ENCODE assay signal across 9 cellular contexts in the genomic region with DNA sequence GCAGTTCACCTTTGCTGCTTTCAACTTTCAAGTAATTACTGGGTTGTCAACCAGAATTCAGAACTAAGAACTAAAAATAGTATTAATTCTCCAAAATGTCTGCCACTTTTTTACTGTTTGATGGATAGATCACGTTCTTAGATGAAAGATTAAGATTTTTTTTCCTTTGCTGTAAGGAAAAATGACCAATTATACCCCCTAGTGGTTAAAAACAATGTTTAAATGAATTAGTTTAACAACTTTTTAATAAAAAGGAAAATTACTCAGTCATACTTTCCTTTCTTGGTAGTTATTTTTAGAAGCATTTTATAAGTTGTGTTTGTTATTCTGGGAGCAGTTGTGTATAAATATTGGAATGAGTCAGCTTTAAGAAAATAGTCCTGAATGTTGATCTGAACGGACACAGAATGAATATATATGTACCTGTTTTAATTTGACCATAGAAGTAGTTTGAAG. TPM values are rescaled to one million over a fixed set of nuclear protein-coding genes. Genes with fewer than 3 reads are reported as not detected.
DNase-seq lines count a peak whose midpoint lies in the region; ATAC-seq and TF ChIP-seq lines count a peak whose summit lies in the region.
"Had no signal": no experiment of that assay in that cellular context is flagged by ENCODE, and none has a peak within 500 bp of the region (broad histone marks: within the 10 kb centered on the region; RNA-seq: fewer than 3 reads in every experiment).

No MANE protein-coding gene starts in this region.

- no peaks in the 10 kb centered on the region for H3K36me3 ChIP-seq in aorta (ENCODE audit: control insufficient read depth in 1 of 2, insufficient read depth in 2 of 2, low read length in 1 of 2)

- no peak for ATAC-seq in T-cell (replicated peaks in 1 of 4)
- ATAC-seq in aorta (ENCODE audit: low FRiP score), result no peak
- no peak for ATAC-seq in HG03521 (IDR thresholded peaks at IDR 0.05; ENCODE audit: unreplicated experiment)

- H3K4me3 Mint-ChIP-seq in T-cell, result peak overlapping the region; percentile 13 to 98 (median 18)
- no peak overlapping the region for H3K4me3 Mint-ChIP-seq in glutamatergic neuron (ENCODE audit: unreplicated experiment)

- H3K36me3 Mint-ChIP-seq in T-cell (peaks cover 29% of the 10 kb centered on the region), glutamatergic neuron (ENCODE audit: unreplicated experiment) (peaks cover 22% of the 10 kb centered on the region)

- DNase-seq in GM03348 (ENCODE audit: low spot score) (peak; percentile 38), T-cell (no peak), glutamatergic neuron (no peak), aorta (no peak), occipital lobe (lab: John Stamatoyannopoulos, UW) (no peak), DMS53 treated with DMSO at 0.1 percent for 48 hours (lab: John Stamatoyannopoulos, UW; ENCODE audit: unreplicated experiment) (no peak)
- DNase-seq: lower lobe of right lung had no signal

- H3K9me3 ChIP-seq in aorta (ENCODE audit: control insufficient read depth, low read length), result no peaks in the 10 kb centered on the region

- H3K27me3 Mint-ChIP-seq in T-cell (no peaks in the 10 kb centered on the region), glutamatergic neuron (ENCODE audit: unreplicated experiment) (peaks cover 11% of the 10 kb centered on the region)

- H3K4me1 Mint-ChIP-seq in T-cell (peaks cover 82 to 90% (median 82%) of the 10 kb centered on the region in 3 donors), glutamatergic neuron (ENCODE audit: low read depth, unreplicated experiment) (peaks cover 6% of the 10 kb centered on the region)

- no peak overlapping the region for H3K4me3 ChIP-seq in aorta (ENCODE audit: low read length in 2 of 2)
- H3K4me3 ChIP-seq: lower lobe of right lung had no signal

- H3K27ac Mint-ChIP-seq in T-cell (peak overlapping the region in 1 of 2 donors; percentile 19), glutamatergic neuron (ENCODE audit: unreplicated experiment) (no peak overlapping the region)

- H3K9me3 Mint-ChIP-seq in T-cell (peaks cover 0 to 5% (median 0%) of the 10 kb centered on the region in 3 donors), glutamatergic neuron (ENCODE audit: unreplicated experiment) (peaks cover 4% of the 10 kb centered on the region)

- CTCF ChIA-PET in T-cell (lab: Charles Lee), result interaction anchor here (0.6 to 2.2 kb wide), 19 partner anchors 10 to 1462 kb away, joined by 3 to 12 read pairs (median 4); no protein-coding TSS in a partner anchor

- TF ChIP-seq CTCF in 22Rv1 (IDR thresholded peaks at IDR 0.05) (peak; percentile 38), glutamatergic neuron (IDR thresholded peaks at IDR 0.05; ENCODE audit: partially characterized antibody, unreplicated experiment) (peak; percentile 65)

- POLR2A ChIA-PET in T-cell (lab: Charles Lee), result no interaction called here

- H3K27me3 ChIP-seq in aorta (ENCODE audit: control insufficient read depth in 1 of 2, insufficient read depth in 2 of 2, low read length in 1 of 2), result no peaks in the 10 kb centered on the region

- no peaks in the 10 kb centered on the region for H3K4me1 ChIP-seq in aorta (ENCODE audit: control insufficient read depth in 1 of 2, insufficient read depth in 2 of 2, low read length in 2 of 2)

- H3K27ac ChIP-seq in 22Rv1 (no peak overlapping the region), aorta (ENCODE audit: low read depth in 1 of 2, low read length in 2 of 2) (no peak overlapping the region)
- H3K27ac ChIP-seq: lower lobe of right lung had no signal

- intact Hi-C loops in aorta (cut with DNase I), result loop anchor here (5.0 to 10.0 kb wide), 2 partner anchors 64 to 79 kb away; no protein-coding TSS in a partner anchor

- 2 to 3% methylated on average over 2 of the region's 2 CpGs for WGBS in aorta, 2 donors

RNA-seq across cellular contexts. Expression of a gene that starts 4.6 kb away (rescaled TPM):
- total RNA-seq in T-cell (10 to 100 TPM; 43.2 to 54.0 (median 48.8) TPM), glutamatergic neuron (ENCODE audit: unreplicated experiment) (74.1 TPM), aorta (10 to 100 TPM; 74.5 to 93.3 TPM), occipital lobe (129 TPM)
- polyA plus RNA-seq in aorta, result 10 to 100 TPM; 41.3 to 72.6 TPM
